ENCODE assay signal across 7 cellular contexts in the genomic region with DNA sequence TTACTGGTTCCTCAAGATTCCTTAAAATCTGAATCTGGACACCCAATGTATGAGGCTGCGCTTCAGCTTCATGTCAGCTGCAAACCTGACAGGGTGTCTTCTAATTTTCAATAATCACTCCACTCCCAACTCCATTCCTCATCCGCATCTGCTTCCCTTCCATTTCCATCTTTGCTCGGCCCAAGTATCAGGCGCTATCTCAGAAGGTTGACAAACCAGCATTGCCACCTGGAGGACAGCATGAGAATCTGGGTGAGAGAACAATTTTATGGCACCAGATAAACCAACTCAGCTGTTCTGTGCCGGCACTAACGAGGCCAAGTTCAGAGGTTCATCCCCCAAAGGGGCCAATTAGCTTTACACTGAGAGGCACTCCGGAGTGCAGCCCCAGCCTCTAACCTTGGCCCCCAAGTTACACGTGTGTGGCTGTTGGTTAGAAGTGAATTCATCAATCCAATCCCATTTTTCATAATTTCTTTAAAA.
A peak's percentile ranks its signal among the peaks of the same experiment; 100 is the strongest.
DNase-seq lines count a peak whose midpoint lies in the region; ATAC-seq and TF ChIP-seq lines count a peak whose summit lies in the region.

No MANE protein-coding gene starts in this region.

- H3K36me3 ChIP-seq in HCT116 (ENCODE audit: control insufficient read depth in 1 of 2, insufficient read depth in 2 of 2, low read length in 2 of 2) (no peaks in the 10 kb centered on the region), heart right ventricle (no peaks in the 10 kb centered on the region)

- H3K9me2 ChIP-seq in HCT116 (ENCODE audit: insufficient read depth) = no peaks in the 10 kb centered on the region

- H3K27ac ChIP-seq in HCT116 (ENCODE audit: low read depth, low read length) (no peak overlapping the region), heart right ventricle (no peak overlapping the region)

- POLR2A ChIA-PET in HCT116 (lab: Charles Lee) = no interaction called here

- intact Hi-C loops in HCT116 (cut with micrococcal nuclease) (loop anchor here (1.0 to 2.0 kb wide), 3 partner anchors 113 to 162 kb away; no protein-coding TSS in a partner anchor), heart right ventricle (cut with DNase I) (loop anchor here in 8 of 10 donors (1.0 to 5.0 kb wide), 4 partner anchors 112 to 114 kb away; no protein-coding TSS in a partner anchor)

- H3K4me2 ChIP-seq in HCT116 (ENCODE audit: low read length) = peak overlapping the region; percentile 56

- H3K9me3 ChIP-seq in HCT116 (ENCODE audit: control insufficient read depth in 1 of 2, insufficient read depth in 1 of 2, low read depth in 1 of 2, low read length in 2 of 2) (no peaks in the 10 kb centered on the region), heart right ventricle (no peaks in the 10 kb centered on the region)

- CTCF ChIA-PET in HCT116 (lab: Charles Lee) = interaction anchor here (0.8 to 2.1 kb wide), 16 partner anchors 8 to 229 kb away, joined by 3 to 16 read pairs (median 6); no protein-coding TSS in a partner anchor

- H3K79me2 ChIP-seq in HCT116 (ENCODE audit: insufficient read depth, low read length) = no peaks in the 10 kb centered on the region

- WGBS in heart right ventricle, 2 donors = 19 to 21% methylated on average over 8 of the region's 8 CpGs

- H2AFZ ChIP-seq in HCT116 (ENCODE audit: low read depth, low read length, poor library complexity, severe bottlenecking) = peak overlapping the region; percentile 70

- H3K27me3 ChIP-seq in HCT116 (ENCODE audit: insufficient read depth, low read length) = no peaks in the 10 kb centered on the region
- H3K27me3 ChIP-seq in heart right ventricle = peaks cover 0 to 7% (median 0%) of the 10 kb centered on the region in 7 donors

- TF ChIP-seq RAD21 in HCT116 (IDR thresholded peaks at IDR 0.05; ENCODE audit: low read depth) = peak; percentile 96

- no TSS peak for BruUV-seq in HCT116 (replicated peaks; lab: Mats Ljungman, UMichigan)

- H4K20me1 ChIP-seq in HCT116 (ENCODE audit: insufficient read depth) = no peaks in the 10 kb centered on the region

- H3K4me1 ChIP-seq in HCT116 (ENCODE audit: control insufficient read depth in 1 of 2, insufficient read depth in 2 of 2, low read length in 2 of 2) = peaks cover 2 to 15% of the 10 kb centered on the region in 2 experiments; a peak in 3 of 4 replicates
- peaks cover 0 to 4% (median 0%) of the 10 kb centered on the region in 9 donors for H3K4me1 ChIP-seq in heart right ventricle

- TF ChIP-seq POLR2A in HCT116 (IDR thresholded peaks at IDR 0.05; ENCODE audit: borderline replicate concordance, extremely low read depth, insufficient read depth, insufficient read length) = no peak

- DNase-seq in EH (ENCODE audit: low read depth) (peak; percentile 58), HCT116 (ENCODE audit: low read depth, low spot score) (peak; percentile 64), NCI-H2107 (lab: John Stamatoyannopoulos, UW) (peak; percentile 45), heart right ventricle (peak in 1 of 2 donors; percentile 59), renal cortical epithelial cell (ENCODE audit: low read depth) (peak; percentile 56)
- peak; percentile 11 to 19 for DNase-seq in activated CD4-positive, alpha-beta T cell treated with anti-CD3 and anti-CD28 coated beads, Interleukin-2, amount 50 U/mL, for 48 hours

- ATAC-seq in HCT116 (peak; percentile 94), heart right ventricle (peak; percentile 59 to 92 (median 89)), HG03135 (IDR thresholded peaks at IDR 0.05; ENCODE audit: unreplicated experiment) (no peak)

- peak overlapping the region in 1 of 2 experiments; percentile 50; a peak in 1 of 4 replicates for H3K4me3 ChIP-seq in HCT116 (replicated peaks in 1 of 2; ENCODE audit: low read depth in 1 of 2, low read length in 2 of 2)
- H3K4me3 ChIP-seq in heart right ventricle = no peak overlapping the region

- RAD21 ChIA-PET in HCT116 (lab: Charles Lee; ENCODE audit: low non-redundant PET in 1 of 2, low total read pairs in 2 of 2, uncharacterized antibody in 2 of 2, unreplicated experiment in 2 of 2) = interaction anchor here (0.6 kb wide), 2 partner anchors 135 to 150 kb away, joined by 3 read pairs; no protein-coding TSS in a partner anchor

- peak; percentile 72 to 91 (median 76) for TF ChIP-seq CTCF in HCT116 (IDR thresholded peaks at IDR 0.05 in 2 of 3, conservative IDR thresholded peaks at IDR 0.05 in 1 of 3; ENCODE audit: borderline replicate concordance in 1 of 3, insufficient read depth in 1 of 3, low read depth in 2 of 3, low read length in 2 of 3)
- peak; percentile 32 to 79 (median 74) for TF ChIP-seq CTCF in heart right ventricle (IDR thresholded peaks at IDR 0.05)

- H3K9ac ChIP-seq in HCT116 (ENCODE audit: low read length) = no peak overlapping the region

TF ChIP-seq in HCT116, 20 proteins besides CTCF, POLR2A, EP300 and RAD21:
- TF ChIP-seq ZFX (IDR thresholded peaks at IDR 0.05) = no peak
- peak; percentile 70 for TF ChIP-seq YY1 (IDR thresholded peaks at IDR 0.05; ENCODE audit: extremely low read depth, insufficient replicate concordance, low read depth, low read length)
